In genomic region chr16:11792404-11793260, GRCh38 we compare ENCODE assay signal across 8 cellular contexts. TPM values are rescaled to one million over a fixed set of nuclear protein-coding genes. Genes with fewer than 3 reads are reported as not detected.
DNase-seq lines count a peak whose midpoint lies in the region; ATAC-seq and FAIRE-seq lines count a peak whose summit lies in the region.

No MANE protein-coding gene starts in this region.

- no peaks in the 10 kb centered on the region for H3K9me3 ChIP-seq in small intestine (ENCODE audit: control insufficient read depth, low read depth)

- WGBS in small intestine, 3 donors: 15 to 56% (median 26%) methylated on average over 7 of the region's 7 CpGs

- no peak for FAIRE-seq in small intestine (lab: Jason Lieb, UNC)

- H3K27me3 ChIP-seq in small intestine (ENCODE audit: control insufficient read depth in 2 of 2, insufficient read depth in 2 of 2, low read length in 2 of 2): no peaks in the 10 kb centered on the region

- H3K36me3 Mint-ChIP-seq in effector memory CD8-positive, alpha-beta T cell (ENCODE audit: insufficient read depth): peaks cover 35% of the 10 kb centered on the region

- ATAC-seq in effector memory CD8-positive, alpha-beta T cell (replicated peaks): no peak
- ATAC-seq in GM18858 (IDR thresholded peaks at IDR 0.05; ENCODE audit: unreplicated experiment): no peak

- no peaks in the 10 kb centered on the region for H3K27me3 Mint-ChIP-seq in effector memory CD8-positive, alpha-beta T cell

- H3K27ac Mint-ChIP-seq in effector memory CD8-positive, alpha-beta T cell: peak overlapping the region; percentile 1 to 97

- no peak overlapping the region for H3K4me3 ChIP-seq in small intestine (ENCODE audit: low read depth in 1 of 2, low read length in 2 of 2)

- H3K4me3 Mint-ChIP-seq in effector memory CD8-positive, alpha-beta T cell: no peak overlapping the region

- H3K36me3 ChIP-seq in small intestine (ENCODE audit: control insufficient read depth in 2 of 2, insufficient read depth in 2 of 2, low read length in 2 of 2): peaks cover 0 to 3% of the 10 kb centered on the region in 2 donors

- H3K4me1 ChIP-seq in small intestine (ENCODE audit: control insufficient read depth in 2 of 2, insufficient read depth in 1 of 2, low read depth in 1 of 2, low read length in 1 of 2): peaks cover 7 to 25% of the 10 kb centered on the region in 2 donors

- DNase-seq in NCI-H2227 (lab: John Stamatoyannopoulos, UW; ENCODE audit: unreplicated experiment) (peak; percentile 53), NCI-H2227 treated with DMSO at 0.1 percent for 48 hours (lab: John Stamatoyannopoulos, UW) (no peak), NCI-H524 (lab: John Stamatoyannopoulos, UW) (peak; percentile 100), small intestine (peak; percentile 92), H4 (ENCODE audit: low spot score) (no peak), Ammon's horn (ENCODE audit: low spot score) (no peak)
- no peak for DNase-seq in effector memory CD8-positive, alpha-beta T cell

- peaks cover 41 to 63% of the 10 kb centered on the region in 2 donors for H3K4me1 Mint-ChIP-seq in effector memory CD8-positive, alpha-beta T cell (ENCODE audit: low read depth in 2 of 2)

- no peaks in the 10 kb centered on the region for H3K9me3 Mint-ChIP-seq in effector memory CD8-positive, alpha-beta T cell

- H3K27ac ChIP-seq in small intestine (ENCODE audit: low read depth in 1 of 2, low read length in 1 of 2): peak overlapping the region; percentile 70 to 81

RNA-seq across cellular contexts. Expression of gene ZC3H7A, which starts 4.4 kb away (rescaled TPM):
- polyA plus RNA-seq in small intestine: 10 to 100 TPM; 21.2 to 39.1 (median 34.6) TPM
- 16.7 and 19.4 TPM in 2 replicates for total RNA-seq in H4 (2014; rRNA removed; shearing (Covaris generic))

RNA-seq across cellular contexts. Expression of gene TXNDC11, which starts 50.0 kb away (rescaled TPM):
- polyA plus RNA-seq in small intestine: 10 to 100 TPM; 49.7 to 73.4 (median 49.7) TPM
- 23.7 and 24.4 TPM in 2 replicates for total RNA-seq in H4 (2014; rRNA removed; shearing (Covaris generic))

RNA-seq across cellular contexts. Expression of gene RSL1D1, which starts 58.7 kb away (rescaled TPM):
- 100 to 1,000 TPM in 1 of 3 donors, 10 to 100 TPM in 2; 53.0 to 106 (median 89.7) TPM for polyA plus RNA-seq in small intestine
- 242 and 250 TPM in 2 replicates for total RNA-seq in H4 (2014; rRNA removed; shearing (Covaris generic))

Comparison
In these comparisons a context has a peak if more than half of its experiments do, and no peak if none do; other contexts are left out.
1. DNase-seq: peak in NCI-H2227 (single experiment), NCI-H524 (2 of 2) and small intestine (single experiment); none in NCI-H2227 treated with DMSO at 0.1 percent for 48 hours (single experiment), effector memory CD8-positive, alpha-beta T cell (0 of 3), H4 (single experiment) and Ammon's horn (single experiment).